In the genomic region with DNA sequence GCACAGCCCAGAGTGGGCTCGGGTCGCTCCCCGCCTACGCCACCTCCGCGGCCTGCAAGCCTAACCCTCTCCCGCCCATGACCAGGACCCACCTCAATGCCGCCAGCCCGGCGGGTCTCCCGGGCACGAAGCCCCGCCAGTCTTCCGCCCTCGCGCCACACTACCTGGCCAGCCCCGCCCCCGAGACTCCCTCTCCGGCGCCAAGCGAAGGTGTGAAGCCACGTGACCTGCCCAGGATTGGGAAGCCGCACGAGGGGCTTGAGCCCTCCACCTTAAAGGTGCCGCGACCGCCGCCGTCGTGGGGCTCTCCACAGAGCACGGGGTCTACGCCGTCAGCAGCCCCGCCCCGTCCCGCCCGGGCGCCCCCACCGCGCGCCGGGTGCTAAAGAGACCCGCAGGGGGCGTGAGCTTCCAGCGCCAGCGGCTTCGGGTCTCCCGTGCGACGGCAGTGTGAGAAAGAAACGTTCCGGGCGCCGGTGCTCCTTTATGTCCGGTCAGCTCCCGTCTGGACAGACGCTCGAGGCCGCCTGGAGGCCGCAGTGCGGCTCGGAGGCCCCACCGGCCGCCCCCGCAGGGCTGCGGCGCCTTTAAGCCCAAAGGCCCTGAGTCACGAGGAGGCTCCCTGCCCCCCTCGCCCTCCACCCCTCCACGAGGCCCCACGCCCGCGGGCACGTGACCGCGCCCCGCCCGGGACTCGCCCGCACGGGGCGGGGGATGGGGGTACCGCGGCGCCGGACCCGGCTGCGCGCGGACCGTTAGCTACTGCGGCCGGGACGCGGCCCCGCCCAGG, we compare ENCODE assay signal across 9 cellular contexts. TPM values are rescaled to one million over a fixed set of nuclear protein-coding genes. Genes with fewer than 3 reads are reported as not detected.
DNase-seq lines count a peak whose midpoint lies in the region; ATAC-seq and TF ChIP-seq lines count a peak whose summit lies in the region.
"Had no signal": no experiment of that assay in that cellular context is flagged by ENCODE, and none has a peak within 500 bp of the region (broad histone marks: within the 10 kb centered on the region; RNA-seq: fewer than 3 reads in every experiment).

A gene (minus strand): TSS at position 319 of the 790 bp plus-strand sequence. CDS start 18,904 bp downstream, outside the sequence.

- DNase-seq in NCI-H524 (lab: John Stamatoyannopoulos, UW) (peak; percentile 48 to 79), NCI-H524 treated with DMSO at 0.1 percent for 48 hours (lab: John Stamatoyannopoulos, UW) (no peak), OCI-M1 (lab: John Stamatoyannopoulos, UW) (peak; percentile 81), left ventricle myocardium superior (peak; percentile 75), prostate gland (ENCODE audit: low spot score) (no peak)
- peak; percentile 44 for DNase-seq in activated naive CD8-positive, alpha-beta T cell treated with anti-CD3 and anti-CD28 coated beads, Interleukin-2, amount 50 U/mL, for 24 hours

- H3K9me3 ChIP-seq in prostate gland: no peaks in the 10 kb centered on the region
- H3K9me3 ChIP-seq: neutrophil had no signal

- peak within 1 kb of the TSS; percentile 14 for H3K4me3 Mint-ChIP-seq in activated naive CD8-positive, alpha-beta T cell treated with anti-CD3 and anti-CD28 coated beads, Interleukin-2, amount 50 U/mL, for 24 hours

- TF ChIP-seq CTCF in prostate gland (IDR thresholded peaks at IDR 0.05): no peak

- WGBS in prostate gland: 12% methylated on average over 56 of the region's 96 CpGs

- peaks cover 15% of the 10 kb centered on the region for H3K4me1 Mint-ChIP-seq in activated naive CD8-positive, alpha-beta T cell treated with anti-CD3 and anti-CD28 coated beads, Interleukin-2, amount 50 U/mL, for 24 hours

- ATAC-seq in activated naive CD8-positive, alpha-beta T cell treated with anti-CD3 and anti-CD28 coated beads, Interleukin-2, amount 50 U/mL, for 24 hours: peak; percentile 45
- ATAC-seq in left ventricle myocardium superior (peak; percentile 93), GM21447 (IDR thresholded peaks at IDR 0.05; ENCODE audit: unreplicated experiment) (no peak), HG03139 (IDR thresholded peaks at IDR 0.05; ENCODE audit: unreplicated experiment) (no peak)

- peak within 1 kb of the TSS; percentile 33 to 38 for H3K4me3 ChIP-seq in prostate gland

- no peaks in the 10 kb centered on the region for H3K36me3 Mint-ChIP-seq in activated naive CD8-positive, alpha-beta T cell treated with anti-CD3 and anti-CD28 coated beads, Interleukin-2, amount 50 U/mL, for 24 hours (ENCODE audit: low read depth)

- H3K27me3 ChIP-seq in prostate gland (replicated peaks; ENCODE audit: insufficient read depth): peaks cover 4% of the 10 kb centered on the region

- H3K9me3 Mint-ChIP-seq in activated naive CD8-positive, alpha-beta T cell treated with anti-CD3 and anti-CD28 coated beads, Interleukin-2, amount 50 U/mL, for 24 hours: no peaks in the 10 kb centered on the region

- no peak for TF ChIP-seq POLR2A in prostate gland (IDR thresholded peaks at IDR 0.05)

- H3K27ac Mint-ChIP-seq in activated naive CD8-positive, alpha-beta T cell treated with anti-CD3 and anti-CD28 coated beads, Interleukin-2, amount 50 U/mL, for 24 hours: no peak within 1 kb of the TSS

- no peak within 1 kb of the TSS for H3K27ac ChIP-seq in prostate gland
- H3K27ac ChIP-seq: neutrophil had no signal

- intact Hi-C loops in left ventricle myocardium superior (cut with micrococcal nuclease) (no loop called here), prostate gland (cut with DNase I) (no loop called here)

- H3K4me1 ChIP-seq in prostate gland (replicated peaks): peaks cover 2% of the 10 kb centered on the region

- no peaks in the 10 kb centered on the region for H3K36me3 ChIP-seq in prostate gland
- H3K36me3 ChIP-seq: neutrophil had no signal

- H3K27me3 Mint-ChIP-seq in activated naive CD8-positive, alpha-beta T cell treated with anti-CD3 and anti-CD28 coated beads, Interleukin-2, amount 50 U/mL, for 24 hours: peaks cover 40% of the 10 kb centered on the region

RNA-seq across cellular contexts. Expression of the gene that starts here (rescaled TPM):
- 0.72 TPM for total RNA-seq in left ventricle myocardium superior
- 10 to 100 TPM in 1 of 2 donors, 1 to 10 TPM in 1; 1.7 to 51.8 TPM for total RNA-seq in prostate gland

Comparison
In these comparisons a context has a peak if more than half of its experiments do, and no peak if none do; other contexts are left out.
1. DNase-seq: peak in NCI-H524 (2 of 2), OCI-M1 (single experiment) and activated naive CD8-positive, alpha-beta T cell treated with anti-CD3 and anti-CD28 coated beads, Interleukin-2, amount 50 U/mL, for 24 hours (single experiment); none in NCI-H524 treated with DMSO at 0.1 percent for 48 hours (single experiment) and prostate gland (single experiment).
2. Peak in DNase-seq and ATAC-seq in left ventricle myocardium superior; RNA of the gene not detected or under 1 TPM.